Comparison of ENCODE assay signal across 11 cellular contexts in genomic region chr17:19948100-19948943, GRCh38. TPM values are rescaled to one million over a fixed set of nuclear protein-coding genes. Genes with fewer than 3 reads are reported as not detected.
DNase-seq lines count a peak whose midpoint lies in the region; ATAC-seq and TF ChIP-seq lines count a peak whose summit lies in the region.
"Had no signal": no experiment of that assay in that cellular context is flagged by ENCODE, and none has a peak within 500 bp of the region (broad histone marks: within the 10 kb centered on the region; RNA-seq: fewer than 3 reads in every experiment).

No MANE protein-coding gene starts in this region.

- H3K27ac Mint-ChIP-seq in neural progenitor cell = peak overlapping the region; percentile 85

- H3K4me3 ChIP-seq in DOHH2 (ENCODE audit: low read length) = peak overlapping the region; percentile 2; the same call in 1 of the 2 replicates
- H3K4me3 ChIP-seq in LNCaP clone FGC (ENCODE audit: low read depth, low read length) = no peak overlapping the region
- no peak overlapping the region for H3K4me3 ChIP-seq in neural progenitor cell
- H3K4me3 ChIP-seq: ovary had no signal

- no peaks in the 10 kb centered on the region for H3K9me3 ChIP-seq in DOHH2 (ENCODE audit: control insufficient read depth, insufficient read depth, low read length)
- H3K9me3 ChIP-seq in neural progenitor cell (ENCODE audit: low read depth) = peaks cover 5% of the 10 kb centered on the region
- H3K9me3 ChIP-seq: ovary had no signal

- ATAC-seq in GM21529 (IDR thresholded peaks at IDR 0.05; ENCODE audit: unreplicated experiment) = no peak

- peaks cover 21% of the 10 kb centered on the region for H4K20me1 ChIP-seq in DOHH2 (ENCODE audit: control insufficient read depth, insufficient read depth, low read depth, low read length)
- H4K20me1 ChIP-seq in neural progenitor cell (ENCODE audit: low read depth) = peaks cover 48% of the 10 kb centered on the region

- H3K9me2 ChIP-seq in DOHH2 (replicated peaks; ENCODE audit: control insufficient read depth, low read length) = no peaks in the 10 kb centered on the region

- H3K27me3 Mint-ChIP-seq in neural progenitor cell (ENCODE audit: insufficient read depth, low read depth) = peaks cover 2% of the 10 kb centered on the region

- H3K4me1 Mint-ChIP-seq in neural progenitor cell = peaks cover 16% of the 10 kb centered on the region

- H3K27ac ChIP-seq in DOHH2 (ENCODE audit: low read depth, low read length) (peak overlapping the region; percentile 10; the same call in 1 of the 2 replicates), cingulate gyrus (ENCODE audit: low read depth, low read length) (peak overlapping the region; percentile 60), neural progenitor cell (peak overlapping the region; percentile 79)
- H3K27ac ChIP-seq: ovary had no signal

- H2AFZ ChIP-seq in neural progenitor cell (replicated peaks) = no peak overlapping the region

- H3K4me1 ChIP-seq in DOHH2 (ENCODE audit: control insufficient read depth, low read length) = peaks cover 18% of the 10 kb centered on the region
- H3K4me1 ChIP-seq in neural progenitor cell = peaks cover 17% of the 10 kb centered on the region

- peaks cover 14% of the 10 kb centered on the region for H3K9me3 Mint-ChIP-seq in neural progenitor cell

- H3F3A ChIP-seq in DOHH2 (ENCODE audit: control insufficient read depth, insufficient read depth) (no peaks in the 10 kb centered on the region), neural progenitor cell (ENCODE audit: low read depth) (peaks cover 17% of the 10 kb centered on the region)

- H3K79me2 ChIP-seq in DOHH2 (ENCODE audit: control insufficient read depth, low read length) (peaks cover 78% of the 10 kb centered on the region), neural progenitor cell (ENCODE audit: low read depth) (peaks cover 91% of the 10 kb centered on the region)

- peaks cover 32% of the 10 kb centered on the region for H3K36me3 Mint-ChIP-seq in neural progenitor cell

- H3K9ac ChIP-seq in neural progenitor cell = peak overlapping the region; percentile 16

- H3K36me3 ChIP-seq in DOHH2 (ENCODE audit: control insufficient read depth, low read length) (peaks cover 58% of the 10 kb centered on the region), neural progenitor cell (peaks cover 13% of the 10 kb centered on the region)
- H3K36me3 ChIP-seq: ovary had no signal

- no peaks in the 10 kb centered on the region for H3K27me3 ChIP-seq in DOHH2 (ENCODE audit: control insufficient read depth, low read length)
- no peaks in the 10 kb centered on the region for H3K27me3 ChIP-seq in neural progenitor cell
- H3K27me3 ChIP-seq: ovary had no signal

- TF ChIP-seq CTCF in DOHH2 (IDR thresholded peaks at IDR 0.05; ENCODE audit: low read depth, low read length, poor library complexity, severe bottlenecking) (no peak), LNCaP clone FGC (IDR thresholded peaks at IDR 0.05; ENCODE audit: control insufficient read depth, extremely low read depth, insufficient read depth) (no peak), neural progenitor cell (IDR thresholded peaks at IDR 0.05) (no peak)

- peak overlapping the region; percentile 33 for H3K4me2 ChIP-seq in DOHH2 (ENCODE audit: low read length)
- H3K4me2 ChIP-seq in neural progenitor cell = peak overlapping the region; percentile 38

- DNase-seq in LNCaP clone FGC (ENCODE audit: low read depth) = peak; percentile 48
- DNase-seq in neural progenitor cell (ENCODE audit: low spot score) = peak; percentile 14
- DNase-seq in A172 (ENCODE audit: low spot score) = no peak
- DNase-seq in NCI-H1105 treated with DMSO at 0.1 percent for 48 hours (lab: John Stamatoyannopoulos, UW) = no peak
- DNase-seq: NCI-H187; ovary; stimulated activated CD4-positive, alpha-beta T cell treated with anti-CD3 and anti-CD28 coated beads, Interleukin-4, amount 100 ng/mL, for 1 hour; trophoblast cell had no signal

- H3K4me3 Mint-ChIP-seq in neural progenitor cell = peak overlapping the region; percentile 36

RNA-seq across cellular contexts. Expression of gene AKAP10, which starts 29.3 kb away (rescaled TPM):
- 33.4 and 54.1 TPM in 2 replicates for total RNA-seq in neural progenitor cell (ENCODE audit: low replicate concordance)
- 32.8 and 35.8 TPM in 2 replicates for total RNA-seq in A172 (2014; rRNA removed; shearing (Covaris generic))

Comparison
In these comparisons a context has a peak if more than half of its experiments do, and no peak if none do; other contexts are left out.
1. H3K27ac ChIP-seq: peak in every context shown above with its lines; median percentile 79 in neural progenitor cell; 60 in cingulate gyrus; 10 in DOHH2.
2. DNase-seq: peak in LNCaP clone FGC (single experiment) and neural progenitor cell (single experiment); none in A172 (single experiment) and NCI-H1105 treated with DMSO at 0.1 percent for 48 hours (single experiment).